Comparison of ENCODE assay signal across 1 cellular context in the genomic region with DNA sequence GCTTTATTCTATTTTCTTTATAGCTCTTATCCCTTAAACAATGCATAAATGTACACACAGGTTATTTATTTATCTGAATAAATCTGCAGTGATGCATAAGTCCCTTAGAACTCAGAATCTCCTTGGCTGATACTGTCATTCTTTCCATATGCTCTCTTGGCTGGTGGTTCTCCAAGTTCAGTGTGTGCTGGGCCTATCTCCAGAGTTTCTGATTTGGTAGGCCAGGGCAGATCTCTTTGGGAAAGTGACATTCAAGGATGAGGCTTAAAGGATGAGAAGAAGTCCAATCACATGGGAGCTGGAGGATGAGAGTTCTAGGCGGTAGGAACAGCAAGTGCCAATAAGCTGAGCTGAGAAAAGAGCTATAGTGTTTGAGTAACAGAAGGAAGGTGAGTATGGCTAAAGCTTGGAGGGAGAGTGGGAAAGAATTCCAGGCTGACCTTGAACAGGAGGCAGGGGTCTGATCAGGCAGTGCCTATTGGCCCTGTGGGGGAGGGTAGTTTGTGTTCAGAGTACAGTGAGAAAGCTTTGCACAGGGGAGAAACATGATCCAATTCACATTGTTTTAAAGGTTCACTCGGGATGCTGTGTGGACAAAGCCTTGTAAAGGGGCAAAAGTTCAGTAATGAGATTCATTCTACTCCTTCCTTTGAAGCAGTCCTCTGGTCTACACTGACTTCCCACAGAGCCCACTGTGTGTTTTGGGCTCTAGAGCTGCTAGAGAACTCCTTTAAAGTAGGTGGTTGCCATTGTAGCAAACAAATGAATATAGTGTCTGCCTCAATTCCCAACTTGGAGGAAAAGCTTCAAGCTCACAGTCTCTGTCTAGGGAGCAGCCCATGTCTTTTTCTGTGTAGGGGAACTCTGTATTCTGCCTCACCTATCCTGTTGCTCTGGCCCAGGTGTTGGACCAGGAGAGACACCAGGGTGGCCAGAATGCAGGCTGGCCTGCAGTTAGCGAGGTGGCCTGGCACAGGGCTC.
TF ChIP-seq lines count a peak whose summit lies in the region.

No MANE protein-coding gene starts in this region.

TF ChIP-seq in HepG2, 621 proteins besides CTCF, POLR2A, EP300 and RAD21 (continued from another document and continues in another):
- TF ChIP-seq MZF1 (CRISPR knock-in tag; IDR thresholded peaks at IDR 0.05; ENCODE audit: borderline replicate concordance) (no peak), KLF15 (CRISPR knock-in tag; IDR thresholded peaks at IDR 0.05; ENCODE audit: borderline replicate concordance) (no peak), ZSCAN31 (CRISPR knock-in tag; IDR thresholded peaks at IDR 0.05; ENCODE audit: low read depth) (no peak; the same call in 1 of the 2 replicates), ZBTB42 (CRISPR knock-in tag; IDR thresholded peaks at IDR 0.05) (no peak), ZNF839 (CRISPR knock-in tag; IDR thresholded peaks at IDR 0.05; ENCODE audit: borderline replicate concordance) (no peak), SP140L (CRISPR knock-in tag; IDR thresholded peaks at IDR 0.05; ENCODE audit: borderline replicate concordance) (no peak), CENPT (CRISPR knock-in tag; IDR thresholded peaks at IDR 0.05; ENCODE audit: low read depth) (no peak), ZNF598 (CRISPR knock-in tag; IDR thresholded peaks at IDR 0.05; ENCODE audit: borderline replicate concordance) (no peak), FOXA1 (IDR thresholded peaks at IDR 0.05) (no peak), FOXA1 (CRISPR knock-in tag; IDR thresholded peaks at IDR 0.05) (peak; percentile 65), LCORL (IDR thresholded peaks at IDR 0.05) (no peak; the same call in 1 of the 2 replicates), LCORL (CRISPR knock-in tag; IDR thresholded peaks at IDR 0.05) (peak; percentile 87), FOXA3 (CRISPR knock-in tag; IDR thresholded peaks at IDR 0.05) (peak; percentile 76), ZBTB7A (CRISPR knock-in tag; IDR thresholded peaks at IDR 0.05) (peak; percentile 89), ZNF296 (CRISPR knock-in tag; conservative IDR thresholded peaks at IDR 0.05) (no peak), STAG1 (CRISPR knock-in tag; IDR thresholded peaks at IDR 0.05) (no peak), NR2F6 (IDR thresholded peaks at IDR 0.05) (peak; percentile 50; the same call in 1 of the 2 replicates), NR2F6 (CRISPR knock-in tag; IDR thresholded peaks at IDR 0.05) (0 out of 2 replicates have a peak, but pooled peaks have one; percentile 68), HNRNPUL1 (IDR thresholded peaks at IDR 0.05; ENCODE audit: low read depth, low read length) (no peak), NCOR1 (IDR thresholded peaks at IDR 0.05; ENCODE audit: borderline replicate concordance, low read length) (peak; percentile 85; the same call in 1 of the 2 replicates), ZNF567 (CRISPR knock-in tag; IDR thresholded peaks at IDR 0.05; ENCODE audit: borderline replicate concordance) (no peak), POGZ (CRISPR knock-in tag; IDR thresholded peaks at IDR 0.05) (peak; percentile 89), ZNF75D (CRISPR knock-in tag; IDR thresholded peaks at IDR 0.05; ENCODE audit: borderline replicate concordance) (no peak)
- TF ChIP-seq, protein P1, sequence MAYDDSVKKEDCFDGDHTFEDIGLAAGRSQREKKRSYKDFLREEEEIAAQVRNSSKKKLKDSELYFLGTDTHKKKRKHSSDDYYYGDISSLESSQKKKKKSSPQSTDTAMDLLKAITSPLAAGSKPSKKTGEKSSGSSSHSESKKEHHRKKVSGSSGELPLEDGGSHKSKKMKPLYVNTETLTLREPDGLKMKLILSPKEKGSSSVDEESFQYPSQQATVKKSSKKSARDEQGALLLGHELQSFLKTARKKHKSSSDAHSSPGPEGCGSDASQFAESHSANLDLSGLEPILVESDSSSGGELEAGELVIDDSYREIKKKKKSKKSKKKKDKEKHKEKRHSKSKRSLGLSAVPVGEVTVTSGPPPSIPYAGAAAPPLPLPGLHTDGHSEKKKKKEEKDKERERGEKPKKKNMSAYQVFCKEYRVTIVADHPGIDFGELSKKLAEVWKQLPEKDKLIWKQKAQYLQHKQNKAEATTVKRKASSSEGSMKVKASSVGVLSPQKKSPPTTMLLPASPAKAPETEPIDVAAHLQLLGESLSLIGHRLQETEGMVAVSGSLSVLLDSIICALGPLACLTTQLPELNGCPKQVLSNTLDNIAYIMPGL (CRISPR knock-in tag; IDR thresholded peaks at IDR 0.05; ENCODE audit: borderline replicate concordance in 1 of 2, low read depth in 1 of 2): peak in 1 of 2 experiments; percentile 45; a peak in 1 of 4 replicates
- TF ChIP-seq, protein P2, sequence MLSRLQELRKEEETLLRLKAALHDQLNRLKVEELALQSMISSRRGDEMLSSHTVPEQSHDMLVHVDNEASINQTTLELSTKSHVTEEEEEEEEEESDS (CRISPR knock-in tag; IDR thresholded peaks at IDR 0.05; ENCODE audit: borderline replicate concordance): no peak
- TF ChIP-seq, protein P3, sequence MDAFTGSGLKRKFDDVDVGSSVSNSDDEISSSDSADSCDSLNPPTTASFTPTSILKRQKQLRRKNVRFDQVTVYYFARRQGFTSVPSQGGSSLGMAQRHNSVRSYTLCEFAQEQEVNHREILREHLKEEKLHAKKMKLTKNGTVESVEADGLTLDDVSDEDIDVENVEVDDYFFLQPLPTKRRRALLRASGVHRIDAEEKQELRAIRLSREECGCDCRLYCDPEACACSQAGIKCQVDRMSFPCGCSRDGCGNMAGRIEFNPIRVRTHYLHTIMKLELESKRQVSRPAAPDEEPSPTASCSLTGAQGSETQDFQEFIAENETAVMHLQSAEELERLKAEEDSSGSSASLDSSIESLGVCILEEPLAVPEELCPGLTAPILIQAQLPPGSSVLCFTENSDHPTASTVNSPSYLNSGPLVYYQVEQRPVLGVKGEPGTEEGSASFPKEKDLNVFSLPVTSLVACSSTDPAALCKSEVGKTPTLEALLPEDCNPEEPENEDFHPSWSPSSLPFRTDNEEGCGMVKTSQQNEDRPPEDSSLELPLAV (CRISPR knock-in tag; conservative IDR thresholded peaks at IDR 0.05; ENCODE audit: low read depth): no peak
- TF ChIP-seq, protein P4, sequence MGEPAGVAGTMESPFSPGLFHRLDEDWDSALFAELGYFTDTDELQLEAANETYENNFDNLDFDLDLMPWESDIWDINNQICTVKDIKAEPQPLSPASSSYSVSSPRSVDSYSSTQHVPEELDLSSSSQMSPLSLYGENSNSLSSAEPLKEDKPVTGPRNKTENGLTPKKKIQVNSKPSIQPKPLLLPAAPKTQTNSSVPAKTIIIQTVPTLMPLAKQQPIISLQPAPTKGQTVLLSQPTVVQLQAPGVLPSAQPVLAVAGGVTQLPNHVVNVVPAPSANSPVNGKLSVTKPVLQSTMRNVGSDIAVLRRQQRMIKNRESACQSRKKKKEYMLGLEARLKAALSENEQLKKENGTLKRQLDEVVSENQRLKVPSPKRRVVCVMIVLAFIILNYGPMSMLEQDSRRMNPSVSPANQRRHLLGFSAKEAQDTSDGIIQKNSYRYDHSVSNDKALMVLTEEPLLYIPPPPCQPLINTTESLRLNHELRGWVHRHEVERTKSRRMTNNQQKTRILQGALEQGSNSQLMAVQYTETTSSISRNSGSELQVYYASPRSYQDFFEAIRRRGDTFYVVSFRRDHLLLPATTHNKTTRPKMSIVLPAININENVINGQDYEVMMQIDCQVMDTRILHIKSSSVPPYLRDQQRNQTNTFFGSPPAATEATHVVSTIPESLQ (CRISPR knock-in tag; conservative IDR thresholded peaks at IDR 0.05): no peak
- TF ChIP-seq, protein P5, sequence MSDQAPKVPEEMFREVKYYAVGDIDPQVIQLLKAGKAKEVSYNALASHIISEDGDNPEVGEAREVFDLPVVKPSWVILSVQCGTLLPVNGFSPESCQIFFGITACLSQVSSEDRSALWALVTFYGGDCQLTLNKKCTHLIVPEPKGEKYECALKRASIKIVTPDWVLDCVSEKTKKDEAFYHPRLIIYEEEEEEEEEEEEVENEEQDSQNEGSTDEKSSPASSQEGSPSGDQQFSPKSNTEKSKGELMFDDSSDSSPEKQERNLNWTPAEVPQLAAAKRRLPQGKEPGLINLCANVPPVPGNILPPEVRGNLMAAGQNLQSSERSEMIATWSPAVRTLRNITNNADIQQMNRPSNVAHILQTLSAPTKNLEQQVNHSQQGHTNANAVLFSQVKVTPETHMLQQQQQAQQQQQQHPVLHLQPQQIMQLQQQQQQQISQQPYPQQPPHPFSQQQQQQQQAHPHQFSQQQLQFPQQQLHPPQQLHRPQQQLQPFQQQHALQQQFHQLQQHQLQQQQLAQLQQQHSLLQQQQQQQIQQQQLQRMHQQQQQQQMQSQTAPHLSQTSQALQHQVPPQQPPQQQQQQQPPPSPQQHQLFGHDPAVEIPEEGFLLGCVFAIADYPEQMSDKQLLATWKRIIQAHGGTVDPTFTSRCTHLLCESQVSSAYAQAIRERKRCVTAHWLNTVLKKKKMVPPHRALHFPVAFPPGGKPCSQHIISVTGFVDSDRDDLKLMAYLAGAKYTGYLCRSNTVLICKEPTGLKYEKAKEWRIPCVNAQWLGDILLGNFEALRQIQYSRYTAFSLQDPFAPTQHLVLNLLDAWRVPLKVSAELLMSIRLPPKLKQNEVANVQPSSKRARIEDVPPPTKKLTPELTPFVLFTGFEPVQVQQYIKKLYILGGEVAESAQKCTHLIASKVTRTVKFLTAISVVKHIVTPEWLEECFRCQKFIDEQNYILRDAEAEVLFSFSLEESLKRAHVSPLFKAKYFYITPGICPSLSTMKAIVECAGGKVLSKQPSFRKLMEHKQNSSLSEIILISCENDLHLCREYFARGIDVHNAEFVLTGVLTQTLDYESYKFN (CRISPR knock-in tag; conservative IDR thresholded peaks at IDR 0.05): peak; percentile 98
- TF ChIP-seq, protein P6, sequence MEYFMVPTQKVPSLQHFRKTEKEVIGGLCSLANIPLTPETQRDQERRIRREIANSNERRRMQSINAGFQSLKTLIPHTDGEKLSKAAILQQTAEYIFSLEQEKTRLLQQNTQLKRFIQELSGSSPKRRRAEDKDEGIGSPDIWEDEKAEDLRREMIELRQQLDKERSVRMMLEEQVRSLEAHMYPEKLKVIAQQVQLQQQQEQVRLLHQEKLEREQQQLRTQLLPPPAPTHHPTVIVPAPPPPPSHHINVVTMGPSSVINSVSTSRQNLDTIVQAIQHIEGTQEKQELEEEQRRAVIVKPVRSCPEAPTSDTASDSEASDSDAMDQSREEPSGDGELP (IDR thresholded peaks at IDR 0.05; ENCODE audit: borderline replicate concordance, low read depth): no peak
- TF ChIP-seq, protein P7, sequence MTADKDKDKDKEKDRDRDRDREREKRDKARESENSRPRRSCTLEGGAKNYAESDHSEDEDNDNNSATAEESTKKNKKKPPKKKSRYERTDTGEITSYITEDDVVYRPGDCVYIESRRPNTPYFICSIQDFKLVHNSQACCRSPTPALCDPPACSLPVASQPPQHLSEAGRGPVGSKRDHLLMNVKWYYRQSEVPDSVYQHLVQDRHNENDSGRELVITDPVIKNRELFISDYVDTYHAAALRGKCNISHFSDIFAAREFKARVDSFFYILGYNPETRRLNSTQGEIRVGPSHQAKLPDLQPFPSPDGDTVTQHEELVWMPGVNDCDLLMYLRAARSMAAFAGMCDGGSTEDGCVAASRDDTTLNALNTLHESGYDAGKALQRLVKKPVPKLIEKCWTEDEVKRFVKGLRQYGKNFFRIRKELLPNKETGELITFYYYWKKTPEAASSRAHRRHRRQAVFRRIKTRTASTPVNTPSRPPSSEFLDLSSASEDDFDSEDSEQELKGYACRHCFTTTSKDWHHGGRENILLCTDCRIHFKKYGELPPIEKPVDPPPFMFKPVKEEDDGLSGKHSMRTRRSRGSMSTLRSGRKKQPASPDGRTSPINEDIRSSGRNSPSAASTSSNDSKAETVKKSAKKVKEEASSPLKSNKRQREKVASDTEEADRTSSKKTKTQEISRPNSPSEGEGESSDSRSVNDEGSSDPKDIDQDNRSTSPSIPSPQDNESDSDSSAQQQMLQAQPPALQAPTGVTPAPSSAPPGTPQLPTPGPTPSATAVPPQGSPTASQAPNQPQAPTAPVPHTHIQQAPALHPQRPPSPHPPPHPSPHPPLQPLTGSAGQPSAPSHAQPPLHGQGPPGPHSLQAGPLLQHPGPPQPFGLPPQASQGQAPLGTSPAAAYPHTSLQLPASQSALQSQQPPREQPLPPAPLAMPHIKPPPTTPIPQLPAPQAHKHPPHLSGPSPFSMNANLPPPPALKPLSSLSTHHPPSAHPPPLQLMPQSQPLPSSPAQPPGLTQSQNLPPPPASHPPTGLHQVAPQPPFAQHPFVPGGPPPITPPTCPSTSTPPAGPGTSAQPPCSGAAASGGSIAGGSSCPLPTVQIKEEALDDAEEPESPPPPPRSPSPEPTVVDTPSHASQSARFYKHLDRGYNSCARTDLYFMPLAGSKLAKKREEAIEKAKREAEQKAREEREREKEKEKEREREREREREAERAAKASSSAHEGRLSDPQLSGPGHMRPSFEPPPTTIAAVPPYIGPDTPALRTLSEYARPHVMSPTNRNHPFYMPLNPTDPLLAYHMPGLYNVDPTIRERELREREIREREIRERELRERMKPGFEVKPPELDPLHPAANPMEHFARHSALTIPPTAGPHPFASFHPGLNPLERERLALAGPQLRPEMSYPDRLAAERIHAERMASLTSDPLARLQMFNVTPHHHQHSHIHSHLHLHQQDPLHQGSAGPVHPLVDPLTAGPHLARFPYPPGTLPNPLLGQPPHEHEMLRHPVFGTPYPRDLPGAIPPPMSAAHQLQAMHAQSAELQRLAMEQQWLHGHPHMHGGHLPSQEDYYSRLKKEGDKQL (CRISPR knock-in tag; IDR thresholded peaks at IDR 0.05; ENCODE audit: low read depth): no peak
- TF ChIP-seq, protein P8, sequence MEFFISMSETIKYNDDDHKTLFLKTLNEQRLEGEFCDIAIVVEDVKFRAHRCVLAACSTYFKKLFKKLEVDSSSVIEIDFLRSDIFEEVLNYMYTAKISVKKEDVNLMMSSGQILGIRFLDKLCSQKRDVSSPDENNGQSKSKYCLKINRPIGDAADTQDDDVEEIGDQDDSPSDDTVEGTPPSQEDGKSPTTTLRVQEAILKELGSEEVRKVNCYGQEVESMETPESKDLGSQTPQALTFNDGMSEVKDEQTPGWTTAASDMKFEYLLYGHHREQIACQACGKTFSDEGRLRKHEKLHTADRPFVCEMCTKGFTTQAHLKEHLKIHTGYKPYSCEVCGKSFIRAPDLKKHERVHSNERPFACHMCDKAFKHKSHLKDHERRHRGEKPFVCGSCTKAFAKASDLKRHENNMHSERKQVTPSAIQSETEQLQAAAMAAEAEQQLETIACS (CRISPR knock-in tag; IDR thresholded peaks at IDR 0.05): no peak
